9 cellular contexts compared by ENCODE assay signal in the genomic region with DNA sequence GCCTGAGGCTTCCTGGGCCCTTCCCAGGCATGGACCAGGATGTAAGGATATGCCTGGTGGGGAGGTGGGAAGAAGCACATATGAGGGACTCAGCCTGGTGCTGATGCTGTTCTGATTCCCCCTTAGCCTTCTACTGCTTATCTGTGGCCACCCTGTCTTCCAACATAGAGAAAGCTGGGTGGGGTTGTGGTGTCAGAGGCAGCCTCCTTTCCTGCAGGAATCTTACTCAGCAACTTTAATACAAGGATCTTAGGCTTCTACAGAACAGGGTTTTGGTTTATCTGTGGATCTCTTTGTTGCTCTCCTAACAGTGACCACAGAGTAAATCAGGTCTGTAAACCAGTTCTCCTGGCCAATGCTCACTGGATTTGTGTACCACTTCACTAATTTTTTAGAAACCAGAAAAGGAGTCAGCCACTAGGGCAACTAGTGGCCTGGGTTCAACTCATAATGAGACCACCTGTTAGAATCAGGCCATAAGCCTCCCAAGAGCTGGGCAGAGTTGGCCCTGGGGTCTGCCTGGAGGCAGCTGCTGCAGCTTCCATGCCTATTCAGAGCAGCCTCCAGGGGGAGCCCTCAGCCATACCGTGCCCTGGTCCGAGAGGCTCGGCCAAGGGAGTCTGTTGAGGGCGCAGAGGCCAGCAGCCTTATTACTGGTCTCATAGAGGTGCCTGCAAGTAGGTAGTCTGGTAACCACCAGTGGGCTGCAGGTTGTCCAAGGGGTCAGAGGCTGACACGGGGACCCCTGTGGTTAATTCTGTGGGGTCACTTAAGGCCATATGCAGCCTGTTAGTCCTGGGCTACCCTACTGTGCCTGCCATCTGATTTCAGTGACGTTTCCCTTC. TPM values are rescaled to one million over a fixed set of nuclear protein-coding genes. Genes with fewer than 3 reads are reported as not detected.
DNase-seq lines count a peak whose midpoint lies in the region; ATAC-seq and TF ChIP-seq lines count a peak whose summit lies in the region.
"Had no signal": no experiment of that assay in that cellular context is flagged by ENCODE, and none has a peak within 500 bp of the region (broad histone marks: within the 10 kb centered on the region; RNA-seq: fewer than 3 reads in every experiment).

No MANE protein-coding gene starts in this region.

- H3K9me3 Mint-ChIP-seq in Calu3 (ENCODE audit: low read depth, unreplicated experiment): no peaks in the 10 kb centered on the region
- no peaks in the 10 kb centered on the region for H3K9me3 Mint-ChIP-seq in activated naive CD8-positive, alpha-beta T cell treated with anti-CD3 and anti-CD28 coated beads, Interleukin-2, amount 50 U/mL, for 24 hours
- H3K9me3 Mint-ChIP-seq: IgD-negative memory B cell had no signal

- DNase-seq in Calu3 (peak; percentile 83), HFF-Myc (ENCODE audit: extremely low read depth, low read depth) (no peak), SK-MEL-5 (ENCODE audit: low read depth, low spot score) (peak; percentile 63), hepatocyte (ENCODE audit: low spot score) (peak; percentile 69)
- DNase-seq in activated naive CD8-positive, alpha-beta T cell treated with anti-CD3 and anti-CD28 coated beads, Interleukin-2, amount 50 U/mL, for 24 hours: peak; percentile 77
- DNase-seq in stimulated activated CD4-positive, alpha-beta T cell treated with anti-CD3 and anti-CD28 coated beads, Interleukin-2, amount 100 ng/mL, for 48 hours: peak; percentile 51 to 57

- H3K27ac ChIP-seq in hepatocyte: no peak overlapping the region

- H3K27me3 ChIP-seq in hepatocyte: peaks cover 17% of the 10 kb centered on the region

- H3K4me1 ChIP-seq in hepatocyte (ENCODE audit: insufficient read depth): peaks cover 9% of the 10 kb centered on the region

- no peaks in the 10 kb centered on the region for H3K36me3 ChIP-seq in hepatocyte (replicated peaks; ENCODE audit: insufficient read depth, low read depth)

- H3K36me3 Mint-ChIP-seq in Calu3 (ENCODE audit: insufficient read depth, unreplicated experiment): peaks cover 70% of the 10 kb centered on the region
- H3K36me3 Mint-ChIP-seq in activated naive CD8-positive, alpha-beta T cell treated with anti-CD3 and anti-CD28 coated beads, Interleukin-2, amount 50 U/mL, for 24 hours (ENCODE audit: low read depth): peaks cover 16% of the 10 kb centered on the region

- no peaks in the 10 kb centered on the region for H3K79me2 ChIP-seq in hepatocyte

- TF ChIP-seq CTCF in Calu3 (IDR thresholded peaks at IDR 0.05; ENCODE audit: unreplicated experiment) (peak; percentile 80), HFF-Myc (IDR thresholded peaks at IDR 0.05; ENCODE audit: low read depth, low read length, missing control alignments) (peak; percentile 93), hepatocyte (IDR thresholded peaks at IDR 0.05; ENCODE audit: poor library complexity) (peak; percentile 61)

- CTCF ChIA-PET in Calu3 (lab: Charles Lee): interaction anchor here (0.5 to 1.8 kb wide), 7 partner anchors 11 to 265 kb away, joined by 3 to 7 read pairs (median 5); no protein-coding TSS in a partner anchor

- no peak overlapping the region for H3K4me2 ChIP-seq in hepatocyte

- no peak overlapping the region for H3K4me3 Mint-ChIP-seq in Calu3 (ENCODE audit: low read depth, unreplicated experiment)
- no peak overlapping the region for H3K4me3 Mint-ChIP-seq in activated naive CD8-positive, alpha-beta T cell treated with anti-CD3 and anti-CD28 coated beads, Interleukin-2, amount 50 U/mL, for 24 hours
- H3K4me3 Mint-ChIP-seq: IgD-negative memory B cell had no signal

- 54% methylated on average over 6 of the region's 6 CpGs for WGBS in hepatocyte (ENCODE audit: low lambda C conversion rate, missing lambda C conversion rate)

- no peak overlapping the region for H3K27ac Mint-ChIP-seq in Calu3 (ENCODE audit: unreplicated experiment)
- H3K27ac Mint-ChIP-seq in activated naive CD8-positive, alpha-beta T cell treated with anti-CD3 and anti-CD28 coated beads, Interleukin-2, amount 50 U/mL, for 24 hours: no peak overlapping the region

- in situ Hi-C loops in SK-MEL-5 (cut with HindIII; ENCODE audit: low pct_unique_long_range_greater_than_20kb, low sequenced_read_pairs): no loop called here

- H3K4me1 Mint-ChIP-seq in Calu3 (ENCODE audit: low read depth, unreplicated experiment): peaks cover 33% of the 10 kb centered on the region
- H3K4me1 Mint-ChIP-seq in activated naive CD8-positive, alpha-beta T cell treated with anti-CD3 and anti-CD28 coated beads, Interleukin-2, amount 50 U/mL, for 24 hours: no peaks in the 10 kb centered on the region

- intact Hi-C loops in Calu3 (cut with micrococcal nuclease; ENCODE audit: unreplicated experiment): loop anchor here (10.0 kb wide), 1 partner anchor 408 kb away; no protein-coding TSS in a partner anchor

- H3K9me3 ChIP-seq in hepatocyte (ENCODE audit: low read depth): no peaks in the 10 kb centered on the region

- H2AFZ ChIP-seq in hepatocyte: no peak overlapping the region

- no peaks in the 10 kb centered on the region for H3K27me3 Mint-ChIP-seq in Calu3 (ENCODE audit: unreplicated experiment)
- H3K27me3 Mint-ChIP-seq in activated naive CD8-positive, alpha-beta T cell treated with anti-CD3 and anti-CD28 coated beads, Interleukin-2, amount 50 U/mL, for 24 hours: peaks cover 10% of the 10 kb centered on the region

- H3K4me3 ChIP-seq in HFF-Myc (replicated peaks; ENCODE audit: low read depth, low read length) (no peak overlapping the region), hepatocyte (no peak overlapping the region)

- ATAC-seq in activated naive CD8-positive, alpha-beta T cell treated with anti-CD3 and anti-CD28 coated beads, Interleukin-2, amount 50 U/mL, for 24 hours: peak; percentile 67
- ATAC-seq in HG03095 (IDR thresholded peaks at IDR 0.05; ENCODE audit: unreplicated experiment) (no peak), GM19328 (IDR thresholded peaks at IDR 0.05; ENCODE audit: unreplicated experiment) (no peak)

- peaks cover under 1% of the 10 kb centered on the region for H4K20me1 ChIP-seq in hepatocyte (ENCODE audit: insufficient read depth, poor library complexity, severe bottlenecking)

- no peaks in the 10 kb centered on the region for H3K9me2 ChIP-seq in hepatocyte (replicated peaks; ENCODE audit: insufficient read depth)

- BruUV-seq in Calu3 (replicated peaks; lab: Mats Ljungman, UMichigan): no TSS peak

RNA-seq across cellular contexts. Expression of a gene that starts 7.1 kb away (rescaled TPM):
- total RNA-seq in Calu3 (2022): 29.8 and 33.2 TPM in 2 replicates
- total RNA-seq in SK-MEL-5 (2014; rRNA removed; shearing (Covaris generic)): 0.05 and 0.32 TPM in 2 replicates
- polyA plus RNA-seq in SK-MEL-5 (2015; cell fraction: cytosol; rRNA removed): 0.38 and 0.63 TPM in 2 replicates
- polyA plus RNA-seq in SK-MEL-5 (2015; cell fraction: nucleus; rRNA removed): 3.2 and 5.7 TPM in 2 replicates
- total RNA-seq in hepatocyte: 0.53 and 0.60 TPM in 2 replicates
- 0.19 TPM in 1 of 2 replicates, not detected in the other for polyA plus RNA-seq in hepatocyte

RNA-seq across cellular contexts. Expression of a gene that starts 19.9 kb away (rescaled TPM):
- 131 and 146 TPM in 2 replicates for total RNA-seq in Calu3 (2022)
- total RNA-seq in SK-MEL-5 (2014; rRNA removed; shearing (Covaris generic)): 70.5 and 80.5 TPM in 2 replicates
- 151 and 172 TPM in 2 replicates for polyA plus RNA-seq in SK-MEL-5 (2015; cell fraction: cytosol; rRNA removed)
- 80.6 and 103 TPM in 2 replicates for polyA plus RNA-seq in SK-MEL-5 (2015; cell fraction: nucleus; rRNA removed)
- total RNA-seq in hepatocyte: 80.0 and 121 TPM in 2 replicates
- 67.8 and 83.6 TPM in 2 replicates for polyA plus RNA-seq in hepatocyte

RNA-seq across cellular contexts. Expression of a gene that starts 19.9 kb away (rescaled TPM):
- 113 and 116 TPM in 2 replicates for total RNA-seq in Calu3 (2022)
- total RNA-seq in SK-MEL-5 (2014; rRNA removed; shearing (Covaris generic)): 24.7 and 26.6 TPM in 2 replicates
- polyA plus RNA-seq in SK-MEL-5 (2015; cell fraction: cytosol; rRNA removed): 54.4 and 56.5 TPM in 2 replicates
- 72.5 and 91.4 TPM in 2 replicates for polyA plus RNA-seq in SK-MEL-5 (2015; cell fraction: nucleus; rRNA removed)
- total RNA-seq in hepatocyte: 12.7 and 21.6 TPM in 2 replicates
- 41.4 and 43.0 TPM in 2 replicates for polyA plus RNA-seq in hepatocyte

Comparison
In these comparisons a context has a peak if more than half of its experiments do, and no peak if none do; other contexts are left out.
1. RNA of a gene that starts 7.1 kb away (total RNA-seq): 29.8 to 33.2 TPM in Calu3; 0.53 to 0.60 TPM in hepatocyte and 0.05 to 0.32 TPM in SK-MEL-5; every median in the first group is over 10 times any median in the second.
2. Peak in every context shown above with its lines, with median percentiles within 50 percentile points of each other: CTCF ChIP-seq.